Comparison of ENCODE assay signal across 23 cellular contexts in genomic region chr18:13011719-13012118, GRCh38.
"Had no signal": no experiment of that assay in that cellular context is flagged by ENCODE, and none has a peak within 500 bp of the region (broad histone marks: within the 10 kb centered on the region; RNA-seq: fewer than 3 reads in every experiment).

No MANE protein-coding gene starts in this region.

- DNase-seq: cerebellar nuclear complex; cortex of kidney; effector memory CD8-positive, alpha-beta T cell; foreskin melanocyte; glutamatergic neuron; heart right ventricle; hippocampal formation; kidney glomerular epithelial cell; left ventricle myocardium superior; lower lobe of right lung; mucosa of descending colon; naive B cell; pancreas; right lobe of liver; stimulated activated CD4-positive, alpha-beta T cell treated with anti-CD3 and anti-CD28 coated beads, Interleukin-2, amount 100 ng/mL, for 24 hours; stimulated activated CD4-positive, alpha-beta T cell treated with anti-CD3 and anti-CD28 coated beads, Interleukin-4, amount 100 ng/mL, for 24 hours; stimulated activated naive CD4-positive, alpha-beta T cell treated with Interleukin-2 at 50 U/mL for 16 hours; stomach; thyroid gland had no signal

- H3K9me3 ChIP-seq: esophagus muscularis mucosa, heart right ventricle, lower lobe of right lung, mucosa of descending colon, neutrophil, pancreas, right lobe of liver, stomach, thyroid gland had no signal

- H3K4me3 ChIP-seq: esophagus muscularis mucosa, heart right ventricle, lower lobe of right lung, mucosa of descending colon, pancreas, right lobe of liver, stomach, thyroid gland had no signal

- H3K4me1 ChIP-seq: esophagus muscularis mucosa, lower lobe of right lung, right lobe of liver, thyroid gland had no signal

- H3K27me3 ChIP-seq: esophagus muscularis mucosa, heart right ventricle, neutrophil, pancreas, right lobe of liver, stomach, thyroid gland had no signal

- ATAC-seq: effector memory CD8-positive, alpha-beta T cell; heart right ventricle; left ventricle myocardium superior; lower lobe of right lung; mucosa of descending colon; natural killer cell treated with Interleukin-12 subunit alpha and Interleukin-12 subunit beta and Interleukin-15 and Interleukin-18, amount 100 ng/mL, for 72 hours; pancreas; right lobe of liver; stimulated activated effector memory CD8-positive, alpha-beta T cell treated with anti-CD3 and anti-CD28 coated beads, Interleukin-12 subunit alpha, Interleukin-12 subunit beta, amount 100 ng/mL, for 72 hours had no signal

- H3K27ac ChIP-seq: esophagus muscularis mucosa, heart right ventricle, lower lobe of right lung, neutrophil, pancreas, right lobe of liver, stomach, thyroid gland had no signal
